Comparison of ENCODE assay signal across 20 cellular contexts in genomic region chr7:150942591-150943452, GRCh38. TPM values are rescaled to one million over a fixed set of nuclear protein-coding genes. Genes with fewer than 3 reads are reported as not detected.
A peak's percentile ranks its signal among the peaks of the same experiment; 100 is the strongest.
DNase-seq lines count a peak whose midpoint lies in the region; ATAC-seq, FAIRE-seq and TF ChIP-seq lines count a peak whose summit lies in the region.
"Had no signal": no experiment of that assay in that cellular context is flagged by ENCODE, and none has a peak within 500 bp of the region (broad histone marks: within the 10 kb centered on the region; RNA-seq: fewer than 3 reads in every experiment).

No MANE protein-coding gene starts in this region.

- POLR2A ChIA-PET in activated naive CD8-positive, alpha-beta T cell treated with anti-CD3 and anti-CD28 coated beads, Interleukin-2, amount 10 ng/mL, durations not matched to agents 7 days and 5 days (lab: Charles Lee) = no interaction called here

- H3K27me3 Mint-ChIP-seq in activated naive CD8-positive, alpha-beta T cell treated with anti-CD3 and anti-CD28 coated beads, Interleukin-2, amount 10 ng/mL, durations not matched to agents 7 days and 5 days = peaks cover 19% of the 10 kb centered on the region
- peaks cover 9% of the 10 kb centered on the region for H3K27me3 Mint-ChIP-seq in activated naive CD8-positive, alpha-beta T cell treated with anti-CD3 and anti-CD28 coated beads for 36 hours
- peaks cover 8% of the 10 kb centered on the region for H3K27me3 Mint-ChIP-seq in type B pancreatic cell
- peaks cover 13% of the 10 kb centered on the region for H3K27me3 Mint-ChIP-seq in HFFc6 (ENCODE audit: insufficient read depth)

- H3K9ac ChIP-seq in kidney (ENCODE audit: low read length in 2 of 2) = no peak overlapping the region

- H3K27ac Mint-ChIP-seq in activated naive CD8-positive, alpha-beta T cell treated with anti-CD3 and anti-CD28 coated beads, Interleukin-2, amount 10 ng/mL, durations not matched to agents 7 days and 5 days = no peak overlapping the region
- no peak overlapping the region for H3K27ac Mint-ChIP-seq in activated naive CD8-positive, alpha-beta T cell treated with anti-CD3 and anti-CD28 coated beads for 36 hours
- H3K27ac Mint-ChIP-seq in type B pancreatic cell (no peak overlapping the region), HFFc6 (no peak overlapping the region)
- H3K27ac Mint-ChIP-seq: GM23338 had no signal

- no peaks in the 10 kb centered on the region for H3K4me1 ChIP-seq in kidney (ENCODE audit: control insufficient read depth in 1 of 2, insufficient read depth in 1 of 2, low read depth in 1 of 2, low read length in 2 of 2)
- H3K4me1 ChIP-seq: colonic mucosa had no signal

- FAIRE-seq in kidney (lab: Jason Lieb, UNC) = no peak
- FAIRE-seq: endometrium, GM12892 had no signal

- H3K36me3 ChIP-seq in kidney (ENCODE audit: control insufficient read depth in 1 of 2, insufficient read depth in 2 of 2, low read length in 2 of 2) = no peaks in the 10 kb centered on the region
- H3K36me3 ChIP-seq: colonic mucosa had no signal

- TF ChIP-seq CTCF in kidney (IDR thresholded peaks at IDR 0.05; ENCODE audit: borderline replicate concordance, extremely low read depth, insufficient read depth) (no peak), type B pancreatic cell (conservative IDR thresholded peaks at IDR 0.05) (no peak), HFFc6 (IDR thresholded peaks at IDR 0.05) (no peak)

- no peak overlapping the region for H3K27ac ChIP-seq in kidney (ENCODE audit: low read depth in 2 of 2, low read length in 2 of 2)
- H3K27ac ChIP-seq: colonic mucosa, HL-60, SK-N-MC, VCaP had no signal

- no peak overlapping the region for H3K4me3 ChIP-seq in kidney (ENCODE audit: low read length in 2 of 2)
- H3K4me3 ChIP-seq: colonic mucosa, GM23338, lung, SK-N-MC had no signal

- peaks cover 24% of the 10 kb centered on the region for H3K4me1 Mint-ChIP-seq in activated naive CD8-positive, alpha-beta T cell treated with anti-CD3 and anti-CD28 coated beads, Interleukin-2, amount 10 ng/mL, durations not matched to agents 7 days and 5 days
- peaks cover 30% of the 10 kb centered on the region for H3K4me1 Mint-ChIP-seq in activated naive CD8-positive, alpha-beta T cell treated with anti-CD3 and anti-CD28 coated beads for 36 hours
- H3K4me1 Mint-ChIP-seq in type B pancreatic cell (ENCODE audit: unreplicated experiment) (peaks cover 15% of the 10 kb centered on the region), HFFc6 (ENCODE audit: low read depth) (peaks cover 10% of the 10 kb centered on the region)

- H3K36me3 Mint-ChIP-seq in activated naive CD8-positive, alpha-beta T cell treated with anti-CD3 and anti-CD28 coated beads, Interleukin-2, amount 10 ng/mL, durations not matched to agents 7 days and 5 days = no peaks in the 10 kb centered on the region
- H3K36me3 Mint-ChIP-seq in activated naive CD8-positive, alpha-beta T cell treated with anti-CD3 and anti-CD28 coated beads for 36 hours = no peaks in the 10 kb centered on the region
- H3K36me3 Mint-ChIP-seq in type B pancreatic cell (no peaks in the 10 kb centered on the region), HFFc6 (ENCODE audit: low read depth) (no peaks in the 10 kb centered on the region)
- H3K36me3 Mint-ChIP-seq: activated naive CD4-positive, alpha-beta T cell treated with anti-CD3 and anti-CD28 coated beads, Interleukin-2, amount 50 U/mL, for 72 hours; CD4-positive, CD25-positive, alpha-beta regulatory T cell had no signal

- H3K9me3 ChIP-seq in kidney (ENCODE audit: control insufficient read depth in 1 of 2, low read length in 2 of 2) = no peaks in the 10 kb centered on the region
- H3K9me3 ChIP-seq: colonic mucosa had no signal

- intact Hi-C loops in kidney (cut with DNase I) = no loop called here

- ATAC-seq in activated naive CD8-positive, alpha-beta T cell treated with anti-CD3 and anti-CD28 coated beads, Interleukin-2, amount 10 ng/mL, durations not matched to agents 7 days and 5 days (ENCODE audit: low read depth) = no peak

- H3K9me3 Mint-ChIP-seq in activated naive CD8-positive, alpha-beta T cell treated with anti-CD3 and anti-CD28 coated beads, Interleukin-2, amount 10 ng/mL, durations not matched to agents 7 days and 5 days = no peaks in the 10 kb centered on the region
- H3K9me3 Mint-ChIP-seq in activated naive CD8-positive, alpha-beta T cell treated with anti-CD3 and anti-CD28 coated beads for 36 hours = no peaks in the 10 kb centered on the region
- H3K9me3 Mint-ChIP-seq in type B pancreatic cell (no peaks in the 10 kb centered on the region), HFFc6 (no peaks in the 10 kb centered on the region)
- H3K9me3 Mint-ChIP-seq: activated naive CD4-positive, alpha-beta T cell treated with anti-CD3 and anti-CD28 coated beads, Interleukin-2, amount 50 U/mL, for 72 hours; CD4-positive, CD25-positive, alpha-beta regulatory T cell; GM23338 had no signal

- H3K4me3 Mint-ChIP-seq in activated naive CD8-positive, alpha-beta T cell treated with anti-CD3 and anti-CD28 coated beads, Interleukin-2, amount 10 ng/mL, durations not matched to agents 7 days and 5 days = no peak overlapping the region
- H3K4me3 Mint-ChIP-seq in activated naive CD8-positive, alpha-beta T cell treated with anti-CD3 and anti-CD28 coated beads for 36 hours = no peak overlapping the region
- H3K4me3 Mint-ChIP-seq in type B pancreatic cell (no peak overlapping the region), HFFc6 (no peak overlapping the region)
- H3K4me3 Mint-ChIP-seq: GM23338 had no signal

- DNase-seq in activated naive CD8-positive, alpha-beta T cell treated with anti-CD3 and anti-CD28 coated beads, Interleukin-2, amount 10 ng/mL, durations not matched to agents 7 days and 5 days = peak; percentile 32
- no peak for DNase-seq in activated naive CD8-positive, alpha-beta T cell treated with anti-CD3 and anti-CD28 coated beads for 36 hours
- DNase-seq in RPMI8226 (peak; percentile 39), kidney (peak; percentile 54), type B pancreatic cell (ENCODE audit: extremely low spot score, unreplicated experiment) (peak; percentile 57), DMS114 treated with DMSO at 0.1 percent for 48 hours (lab: John Stamatoyannopoulos, UW; ENCODE audit: unreplicated experiment) (no peak), NCI-H345 treated with DMSO at 0.1 percent for 48 hours (lab: John Stamatoyannopoulos, UW; ENCODE audit: unreplicated experiment) (no peak), HFFc6 (no peak)
- DNase-seq: NCI-H82, occipital lobe had no signal

RNA-seq across cellular contexts. Expression of gene KCNH2, which starts 35.3 kb away (rescaled TPM):
- total RNA-seq in activated naive CD8-positive, alpha-beta T cell treated with anti-CD3 and anti-CD28 coated beads, Interleukin-2, amount 10 ng/mL, durations not matched to agents 7 days and 5 days = under 1 TPM; 0.50 to 0.54 TPM
- total RNA-seq in activated naive CD8-positive, alpha-beta T cell treated with anti-CD3 and anti-CD28 coated beads for 36 hours = under 1 TPM; 0.22 to 0.45 TPM
- 1.3 TPM for total RNA-seq in kidney
- polyA plus RNA-seq in kidney (ENCODE audit: insufficient read depth, low read depth, low replicate concordance) = 1.5 TPM
- 8.0 and 10.0 TPM in 2 replicates for total RNA-seq in type B pancreatic cell (ENCODE audit: low replicate concordance)
- not detected for total RNA-seq in HFFc6 (2021; fragmentation: NEBNext Ultra II Directional; extraction: Animal tissue kit (Norgen Biotek cat#: 25700))

RNA-seq across cellular contexts. Expression of gene NOS3, which starts 48.0 kb away (rescaled TPM):
- total RNA-seq in activated naive CD8-positive, alpha-beta T cell treated with anti-CD3 and anti-CD28 coated beads, Interleukin-2, amount 10 ng/mL, durations not matched to agents 7 days and 5 days = 10 to 100 TPM; 12.5 to 15.8 TPM
- total RNA-seq in activated naive CD8-positive, alpha-beta T cell treated with anti-CD3 and anti-CD28 coated beads for 36 hours = 1 to 10 TPM; 5.8 to 6.1 TPM
- total RNA-seq in kidney (51.7 TPM), type B pancreatic cell (ENCODE audit: low replicate concordance) (0.21 and 1.7 TPM in 2 replicates)
- 9.3 TPM for polyA plus RNA-seq in kidney (ENCODE audit: insufficient read depth, low read depth, low replicate concordance)
- total RNA-seq in HFFc6 (2021; fragmentation: NEBNext Ultra II Directional; extraction: Animal tissue kit (Norgen Biotek cat#: 25700)) = 1 to 10 TPM in 4 of 6 experiments, under 1 TPM in 2; 0.55 to 3.0 (median 2.0) TPM

Comparison
In these comparisons a context has a peak if more than half of its experiments do, and no peak if none do; other contexts are left out.
1. DNase-seq: peak in activated naive CD8-positive, alpha-beta T cell treated with anti-CD3 and anti-CD28 coated beads, Interleukin-2, amount 10 ng/mL, durations not matched to agents 7 days and 5 days (single experiment), RPMI8226 (single experiment), kidney (single experiment) and type B pancreatic cell (single experiment); none in activated naive CD8-positive, alpha-beta T cell treated with anti-CD3 and anti-CD28 coated beads for 36 hours (single experiment), DMS114 treated with DMSO at 0.1 percent for 48 hours (single experiment), NCI-H345 treated with DMSO at 0.1 percent for 48 hours (single experiment) and HFFc6 (single experiment).